Comparison of ENCODE assay signal across 12 cellular contexts in the genomic region with DNA sequence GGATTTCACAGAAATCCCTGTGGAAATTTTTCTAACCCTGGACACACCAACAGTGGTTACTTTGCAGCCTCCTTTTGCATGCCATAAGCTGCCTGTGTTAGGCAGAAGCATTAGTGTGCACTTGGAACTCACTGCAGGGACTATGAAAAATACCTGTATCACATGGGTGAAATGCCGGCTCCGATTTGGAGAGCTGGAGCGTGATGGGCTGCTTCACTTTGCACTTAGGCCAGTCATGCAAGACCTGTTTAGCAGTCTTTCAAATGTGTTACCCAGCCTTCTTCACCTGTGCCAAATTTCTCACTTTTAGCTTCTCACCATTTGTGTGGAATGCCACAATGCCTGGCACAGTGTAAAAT. TPM values are rescaled to one million over a fixed set of nuclear protein-coding genes. Genes with fewer than 3 reads are reported as not detected.
DNase-seq lines count a peak whose midpoint lies in the region; ATAC-seq and TF ChIP-seq lines count a peak whose summit lies in the region.
"Had no signal": no experiment of that assay in that cellular context is flagged by ENCODE, and none has a peak within 500 bp of the region (broad histone marks: within the 10 kb centered on the region; RNA-seq: fewer than 3 reads in every experiment).

No MANE protein-coding gene starts in this region.

- H3K36me3 ChIP-seq in BLaER1 (peaks cover 37% of the 10 kb centered on the region), Loucy (ENCODE audit: insufficient read depth, low read length) (peaks cover 30% of the 10 kb centered on the region), cardiac muscle cell (peaks cover 23% of the 10 kb centered on the region)

- no peak for ATAC-seq in natural killer cell
- no peak for ATAC-seq in HG02623 (IDR thresholded peaks at IDR 0.05; ENCODE audit: unreplicated experiment)
- no peak for ATAC-seq in HG03135 (IDR thresholded peaks at IDR 0.05; ENCODE audit: unreplicated experiment)

- peaks cover 38% of the 10 kb centered on the region for H3K4me1 ChIP-seq in BLaER1
- H3K4me1 ChIP-seq in Loucy (ENCODE audit: insufficient read depth, low read length, poor library complexity, severe bottlenecking): peaks cover 42% of the 10 kb centered on the region
- peaks cover 58% of the 10 kb centered on the region for H3K4me1 ChIP-seq in cardiac muscle cell (ENCODE audit: low read depth)

- peaks cover 99% of the 10 kb centered on the region for H4K20me1 ChIP-seq in BLaER1
- peaks cover 90% of the 10 kb centered on the region for H4K20me1 ChIP-seq in Loucy (ENCODE audit: insufficient read depth, low read length, poor library complexity, severe bottlenecking)

- no peak overlapping the region for H3K4me3 ChIP-seq in BLaER1
- H3K4me3 ChIP-seq in Loucy (ENCODE audit: low read length, poor library complexity, severe bottlenecking): peak overlapping the region; percentile 18
- H3K4me3 ChIP-seq in cardiac muscle cell: peak overlapping the region; percentile 61

- DNase-seq in cardiac muscle cell (ENCODE audit: low read depth in 1 of 2, low spot score in 1 of 2) (peak in 1 of 2 donors; percentile 27), natural killer cell (no peak), GM10266 (ENCODE audit: extremely low spot score) (no peak), NCI-H226 (no peak)
- DNase-seq: GDM1; NCI-H2029; stimulated activated CD4-positive, alpha-beta T cell treated with anti-CD3 and anti-CD28 coated beads, Interleukin-2, amount 100 ng/mL, for 24 hours had no signal

- peaks cover 100% of the 10 kb centered on the region for H3K79me2 ChIP-seq in Loucy (ENCODE audit: insufficient read depth, low read length)

- H3F3A ChIP-seq in Loucy (ENCODE audit: low read depth): no peaks in the 10 kb centered on the region

- intact Hi-C loops in natural killer cell (cut with micrococcal nuclease): no loop called here

- H3K9me2 ChIP-seq in Loucy (replicated peaks; ENCODE audit: low read depth, low read length): no peaks in the 10 kb centered on the region

- H2AFZ ChIP-seq in Loucy (ENCODE audit: low read length): no peak overlapping the region

- H3K4me3 Mint-ChIP-seq in natural killer cell: peak overlapping the region; percentile 4

- peak overlapping the region; percentile 78 to 84 for H3K27ac Mint-ChIP-seq in natural killer cell

- H3K9me3 ChIP-seq in BLaER1: peaks cover 4% of the 10 kb centered on the region; the same call in 1 of the 2 replicates
- H3K9me3 ChIP-seq in Loucy (ENCODE audit: insufficient read depth, low read depth, low read length): no peaks in the 10 kb centered on the region
- no peaks in the 10 kb centered on the region for H3K9me3 ChIP-seq in cardiac muscle cell (ENCODE audit: low read depth)

- no peaks in the 10 kb centered on the region for H3K9me3 Mint-ChIP-seq in natural killer cell

- H3K4me2 ChIP-seq in BLaER1 (peak overlapping the region; percentile 38; the same call in 1 of the 2 replicates), Loucy (ENCODE audit: low read depth, low read length, poor library complexity, severe bottlenecking) (peak overlapping the region; percentile 50)

- no peak for TF ChIP-seq CTCF in Loucy (conservative IDR thresholded peaks at IDR 0.05; ENCODE audit: low read length)
- TF ChIP-seq CTCF in cardiac muscle cell (IDR thresholded peaks at IDR 0.05; ENCODE audit: low read depth, low read length): no peak
- TF ChIP-seq CTCF in natural killer cell (IDR thresholded peaks at IDR 0.05): no peak
- no peak for TF ChIP-seq CTCF in GM10266 (IDR thresholded peaks at IDR 0.05; ENCODE audit: control insufficient read depth, insufficient read depth, low read depth, missing control alignments)

- H3K9ac ChIP-seq in BLaER1 (no peak overlapping the region), Loucy (ENCODE audit: low read depth, low read length, poor library complexity, severe bottlenecking) (no peak overlapping the region)

- H3K27me3 ChIP-seq in BLaER1 (no peaks in the 10 kb centered on the region), Loucy (ENCODE audit: insufficient read depth, low read length, poor library complexity, severe bottlenecking) (no peaks in the 10 kb centered on the region), cardiac muscle cell (no peaks in the 10 kb centered on the region)

- peaks cover 71 to 75% of the 10 kb centered on the region in 2 donors for H3K4me1 Mint-ChIP-seq in natural killer cell

- no peaks in the 10 kb centered on the region for H3K27me3 Mint-ChIP-seq in natural killer cell (ENCODE audit: low read depth in 2 of 2)

- H3K27ac ChIP-seq in BLaER1 (no peak overlapping the region), cardiac muscle cell (peak overlapping the region; percentile 86)

- no peaks in the 10 kb centered on the region for H3K36me3 Mint-ChIP-seq in natural killer cell

RNA-seq across cellular contexts. Expression of gene NCOA4, which starts 11.3 kb away (rescaled TPM):
- total RNA-seq in cardiac muscle cell: 171 and 292 TPM in 2 replicates
- polyA plus RNA-seq in cardiac muscle cell: 149 and 251 TPM in 2 replicates
- 100 to 1,000 TPM in 2 of 3 donors, 10 to 100 TPM in 1; 88.4 to 104 (median 103) TPM for total RNA-seq in natural killer cell

RNA-seq across cellular contexts. Expression of gene MSMB, which starts 26.9 kb away (rescaled TPM):
- total RNA-seq in cardiac muscle cell: not detected in 2 replicates
- polyA plus RNA-seq in cardiac muscle cell: not detected in 2 replicates
- total RNA-seq in natural killer cell: not detected
- total RNA-seq: omental fat pad had no signal

RNA-seq across cellular contexts. Expression of gene TIMM23, which starts 46.9 kb away (rescaled TPM):
- 92.6 and 96.2 TPM in 2 replicates for total RNA-seq in cardiac muscle cell
- 140 and 150 TPM in 2 replicates for polyA plus RNA-seq in cardiac muscle cell
- total RNA-seq in natural killer cell: 10 to 100 TPM; 26.9 to 31.5 (median 27.3) TPM
